Comparison of ENCODE assay signal across 8 cellular contexts in the genomic region with DNA sequence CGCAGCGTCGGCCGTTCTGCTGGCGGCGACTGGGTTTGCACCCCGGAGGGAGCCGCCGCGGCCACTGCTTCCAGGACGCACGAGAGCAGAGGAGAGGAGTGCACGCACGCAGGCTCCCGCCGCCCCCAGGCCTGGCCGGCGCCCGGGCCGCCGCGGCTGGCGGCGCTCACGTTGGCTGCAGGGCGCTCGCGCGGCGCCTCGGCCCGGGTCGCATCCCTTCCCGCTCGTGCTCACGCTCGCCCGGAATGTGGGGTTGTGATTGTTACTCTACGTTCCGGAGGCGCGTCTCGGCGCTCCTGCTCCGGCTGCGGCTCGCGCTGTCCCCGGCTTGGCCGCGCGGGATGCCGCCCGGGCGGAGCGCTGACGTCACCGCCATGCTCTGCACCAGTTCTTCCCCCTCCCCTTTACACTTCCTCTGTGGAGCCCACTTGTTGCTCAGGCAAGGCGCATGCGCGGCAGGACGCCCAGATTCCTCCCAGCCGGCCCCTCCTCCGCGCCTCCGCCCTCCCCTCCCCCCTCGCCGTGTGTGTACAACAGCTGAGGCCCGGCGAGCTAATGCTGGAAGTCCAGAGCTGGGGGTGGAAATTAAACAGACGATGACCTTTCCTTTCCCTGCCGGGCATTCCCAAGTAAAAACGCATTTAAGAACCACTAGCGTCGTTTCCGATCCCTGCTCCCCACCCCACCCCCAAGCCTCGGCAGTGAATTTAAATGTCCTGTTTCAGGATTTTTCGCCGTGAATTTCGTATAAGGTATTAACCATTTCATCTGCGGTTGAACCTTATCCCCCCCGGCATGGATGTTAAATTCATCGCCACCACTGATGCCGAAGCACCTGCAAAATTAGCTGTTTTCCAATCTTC. TPM values are rescaled to one million over a fixed set of nuclear protein-coding genes. Genes with fewer than 3 reads are reported as not detected.
DNase-seq lines count a peak whose midpoint lies in the region; ATAC-seq and TF ChIP-seq lines count a peak whose summit lies in the region.

IRF2BPL (minus strand) TSS at position 325 of the 863 bp plus-strand sequence. CDS start 916 bp downstream, outside the sequence.

- peak; percentile 95 for DNase-seq in BJ (ENCODE audit: low read depth)
- peak; percentile 95 for DNase-seq in GM19240 (ENCODE audit: insufficient read length, low spot score)
- peak; percentile 99 for DNase-seq in NCI-H524 (lab: John Stamatoyannopoulos, UW)
- DNase-seq in activated CD4-positive, alpha-beta T cell treated with anti-CD3 and anti-CD28 coated beads for 24 hours (ENCODE audit: low read depth in 2 of 2), result peak; percentile 93
- DNase-seq in cerebellum (ENCODE audit: low spot score), result peak; percentile 97
- peak; percentile 87 for DNase-seq in kidney epithelial cell (ENCODE audit: low read depth)
- DNase-seq in stimulated activated CD4-positive, alpha-beta T cell treated with anti-CD3 and anti-CD28 coated beads, Interleukin-15, amount 100 ng/mL, for 48 hours (ENCODE audit: low read depth in 2 of 2), result peak; percentile 90 to 93

- H3K36me3 ChIP-seq in BJ (ENCODE audit: control insufficient read depth, insufficient read depth, low read length), result peaks cover 15% of the 10 kb centered on the region
- H3K36me3 ChIP-seq in kidney epithelial cell (ENCODE audit: control insufficient read depth, insufficient read depth, low read length), result peaks cover 8% of the 10 kb centered on the region

- peak; percentile 68 for ATAC-seq in HG03457 (IDR thresholded peaks at IDR 0.05; ENCODE audit: unreplicated experiment)

- CTCF ChIA-PET in BJ (lab: Yijun Ruan, JAX), result interaction anchor here (0.6 to 9.3 kb wide), 20 partner anchors 8 to 153 kb away, joined by 3 to 95 read pairs (median 5); no protein-coding TSS in a partner anchor

- peak within 1 kb of the TSS; percentile 73 for H3K4me3 ChIP-seq in BJ (ENCODE audit: low read depth, low read length)
- peak within 1 kb of the TSS; percentile 92 for H3K4me3 ChIP-seq in kidney epithelial cell (ENCODE audit: low read depth, low read length)

- H3K27me3 ChIP-seq in BJ (ENCODE audit: control insufficient read depth, insufficient read depth, low read length) (no peaks in the 10 kb centered on the region), kidney epithelial cell (ENCODE audit: control insufficient read depth, insufficient read depth, low read length) (no peaks in the 10 kb centered on the region)

- POLR2A ChIA-PET in BJ (lab: Charles Lee), result interaction anchor here (0.5 to 0.7 kb wide), 6 partner anchors 10 to 98 kb away, joined by 3 to 8 read pairs (median 4); no protein-coding TSS in a partner anchor

- TF ChIP-seq CTCF in BJ (IDR thresholded peaks at IDR 0.05; ENCODE audit: insufficient read depth, low read depth, low read length), result no peak
- no peak for TF ChIP-seq CTCF in kidney epithelial cell (IDR thresholded peaks at IDR 0.05; ENCODE audit: insufficient read depth, low read length, poor library complexity, severe bottlenecking)

RNA-seq across cellular contexts. Expression of gene IRF2BPL, which starts in this region (rescaled TPM):
- 11.3 and 17.6 TPM in 2 replicates for polyA plus RNA-seq in BJ (2011; rRNA removed)
- polyA minus RNA-seq in BJ (2011; rRNA and poly(A)+ RNA removed), result 11.8 and 15.8 TPM in 2 replicates
- total RNA-seq in cerebellum, result 28.5 TPM
- 70.2 and 79.7 TPM in 2 replicates for total RNA-seq in kidney epithelial cell

Comparison
In these comparisons a context has a peak if more than half of its experiments do, and no peak if none do; other contexts are left out.
1. Peak in every context shown above with its lines: DNase-seq, ATAC-seq and H3K4me3 ChIP-seq.